In genomic region chr2:9205481-9205880, GRCh38 we compare ENCODE assay signal across 1 cellular context.
TF ChIP-seq lines count a peak whose summit lies in the region.

No MANE protein-coding gene starts in this region.

TF ChIP-seq in IMR-90, 13 proteins besides CTCF, POLR2A, EP300 and RAD21 (continued from another document):
- TF ChIP-seq, protein P1, sequence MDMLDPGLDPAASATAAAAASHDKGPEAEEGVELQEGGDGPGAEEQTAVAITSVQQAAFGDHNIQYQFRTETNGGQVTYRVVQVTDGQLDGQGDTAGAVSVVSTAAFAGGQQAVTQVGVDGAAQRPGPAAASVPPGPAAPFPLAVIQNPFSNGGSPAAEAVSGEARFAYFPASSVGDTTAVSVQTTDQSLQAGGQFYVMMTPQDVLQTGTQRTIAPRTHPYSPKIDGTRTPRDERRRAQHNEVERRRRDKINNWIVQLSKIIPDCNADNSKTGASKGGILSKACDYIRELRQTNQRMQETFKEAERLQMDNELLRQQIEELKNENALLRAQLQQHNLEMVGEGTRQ (IDR thresholded peaks at IDR 0.05; ENCODE audit: low read depth, low read length): no peak
- no peak for TF ChIP-seq MAFK (IDR thresholded peaks at IDR 0.05; ENCODE audit: low read depth, low read length)
TF ChIP-seq in IMR-90: peak in this region for 0.
